In genomic region chr20:5933802-5934436, GRCh38 we compare ENCODE assay signal across 8 cellular contexts. TPM values are rescaled to one million over a fixed set of nuclear protein-coding genes. Genes with fewer than 3 reads are reported as not detected.
DNase-seq lines count a peak whose midpoint lies in the region; ATAC-seq and TF ChIP-seq lines count a peak whose summit lies in the region.

No MANE protein-coding gene starts in this region.

- POLR2A ChIA-PET in CD4-positive, alpha-beta T cell (lab: Charles Lee): no interaction called here

- H3K9me3 Mint-ChIP-seq in CD4-positive, alpha-beta T cell: no peaks in the 10 kb centered on the region
- H3K9me3 Mint-ChIP-seq in stimulated activated effector memory CD8-positive, alpha-beta T cell treated with anti-CD3 and anti-CD28 coated beads, Interleukin-12 subunit alpha, Interleukin-12 subunit beta, amount 100 ng/mL, for 72 hours: no peaks in the 10 kb centered on the region

- no peak for TF ChIP-seq CTCF in CD4-positive, alpha-beta T cell (IDR thresholded peaks at IDR 0.05)
- no peak for TF ChIP-seq CTCF in gastroesophageal sphincter (IDR thresholded peaks at IDR 0.05)

- peaks cover 13% of the 10 kb centered on the region for H3K36me3 Mint-ChIP-seq in CD4-positive, alpha-beta T cell (ENCODE audit: low read depth)
- H3K36me3 Mint-ChIP-seq in stimulated activated effector memory CD8-positive, alpha-beta T cell treated with anti-CD3 and anti-CD28 coated beads, Interleukin-12 subunit alpha, Interleukin-12 subunit beta, amount 100 ng/mL, for 72 hours: peaks cover 19% of the 10 kb centered on the region

- no peaks in the 10 kb centered on the region for H3K9me3 ChIP-seq in CD4-positive, alpha-beta T cell (ENCODE audit: control insufficient read depth, low read length)
- H3K9me3 ChIP-seq in gastroesophageal sphincter: no peaks in the 10 kb centered on the region

- no peaks in the 10 kb centered on the region for H3K27me3 Mint-ChIP-seq in CD4-positive, alpha-beta T cell

- 42 to 60% methylated on average over 1 to 7 of the region's 7 CpGs for WGBS in gastroesophageal sphincter (ENCODE audit: low coverage in 1 of 2), 2 donors

- peaks cover 0 to 15% of the 10 kb centered on the region in 2 donors for H3K36me3 ChIP-seq in gastroesophageal sphincter

- no peaks in the 10 kb centered on the region for H3K4me1 ChIP-seq in gastroesophageal sphincter

- TF ChIP-seq POLR2A in gastroesophageal sphincter (IDR thresholded peaks at IDR 0.05): no peak

- CTCF ChIA-PET in CD4-positive, alpha-beta T cell (lab: Charles Lee): no interaction called here

- no peak overlapping the region for H3K4me3 Mint-ChIP-seq in CD4-positive, alpha-beta T cell
- no peak overlapping the region for H3K4me3 Mint-ChIP-seq in stimulated activated effector memory CD8-positive, alpha-beta T cell treated with anti-CD3 and anti-CD28 coated beads, Interleukin-12 subunit alpha, Interleukin-12 subunit beta, amount 100 ng/mL, for 72 hours

- no peaks in the 10 kb centered on the region for H3K27me3 ChIP-seq in CD4-positive, alpha-beta T cell (ENCODE audit: control insufficient read depth, insufficient read depth, low read length)
- H3K27me3 ChIP-seq in gastroesophageal sphincter: no peaks in the 10 kb centered on the region

- intact Hi-C loops in CD4-positive, alpha-beta T cell (cut with DNase I, micrococcal nuclease): loop anchor here in 1 of 2 experiments (5.0 kb wide), 1 partner anchor 407 kb away; no protein-coding TSS in a partner anchor

- H3K27ac Mint-ChIP-seq in CD4-positive, alpha-beta T cell: no peak overlapping the region
- H3K27ac Mint-ChIP-seq in stimulated activated effector memory CD8-positive, alpha-beta T cell treated with anti-CD3 and anti-CD28 coated beads, Interleukin-12 subunit alpha, Interleukin-12 subunit beta, amount 100 ng/mL, for 72 hours: no peak overlapping the region

- H3K4me3 ChIP-seq in gastroesophageal sphincter: no peak overlapping the region

- TF ChIP-seq EP300 in gastroesophageal sphincter (IDR thresholded peaks at IDR 0.05): no peak

- DNase-seq in CD4-positive, alpha-beta T cell: no peak
- peak; percentile 33 for DNase-seq in NCI-H1436 (lab: John Stamatoyannopoulos, UW)
- peak; percentile 20 to 58 for DNase-seq in T47D (ENCODE audit: low read depth in 1 of 2, low spot score in 1 of 2)
- DNase-seq in stimulated activated effector memory CD8-positive, alpha-beta T cell treated with anti-CD3 and anti-CD28 coated beads, Interleukin-12 subunit alpha, Interleukin-12 subunit beta, amount 100 ng/mL, for 72 hours (ENCODE audit: low spot score in 2 of 2): no peak

- H3K27ac ChIP-seq in CD4-positive, alpha-beta T cell (ENCODE audit: low read depth, low read length): no peak overlapping the region
- H3K27ac ChIP-seq in gastroesophageal sphincter: no peak overlapping the region

- H3K4me1 Mint-ChIP-seq in CD4-positive, alpha-beta T cell (ENCODE audit: low read depth): no peaks in the 10 kb centered on the region
- H3K4me1 Mint-ChIP-seq in stimulated activated effector memory CD8-positive, alpha-beta T cell treated with anti-CD3 and anti-CD28 coated beads, Interleukin-12 subunit alpha, Interleukin-12 subunit beta, amount 100 ng/mL, for 72 hours: no peaks in the 10 kb centered on the region

- ATAC-seq in CD4-positive, alpha-beta T cell (ENCODE audit: poor library complexity): peak; percentile 48
- ATAC-seq in GM18519 (IDR thresholded peaks at IDR 0.05; ENCODE audit: low FRiP score, unreplicated experiment): peak; percentile 51
- ATAC-seq in stimulated activated effector memory CD8-positive, alpha-beta T cell treated with anti-CD3 and anti-CD28 coated beads, Interleukin-12 subunit alpha, Interleukin-12 subunit beta, amount 100 ng/mL, for 72 hours: peak; percentile 58
- no peak for ATAC-seq in HG03108 (IDR thresholded peaks at IDR 0.05; ENCODE audit: unreplicated experiment)
- no peak for ATAC-seq in gastroesophageal sphincter
- ATAC-seq in HG02642 (IDR thresholded peaks at IDR 0.05; ENCODE audit: poor library complexity, unreplicated experiment): no peak

- in situ Hi-C loops in T47D (cut with HindIII; ENCODE audit: low pct_unique_long_range_greater_than_20kb, low sequenced_read_pairs): no loop called here

RNA-seq across cellular contexts. Expression of gene TRMT6, which starts 16.4 kb away (rescaled TPM):
- 1 to 10 TPM; 8.1 TPM for total RNA-seq in CD4-positive, alpha-beta T cell
- total RNA-seq in gastroesophageal sphincter: 10 to 100 TPM in 3 of 4 donors, 1 to 10 TPM in 1; 9.5 to 13.6 (median 12.5) TPM

RNA-seq across cellular contexts. Expression of gene MCM8, which starts 16.5 kb away (rescaled TPM):
- total RNA-seq in CD4-positive, alpha-beta T cell: 1 to 10 TPM; 1.4 to 1.7 TPM
- total RNA-seq in gastroesophageal sphincter: 1 to 10 TPM; 4.6 to 7.4 (median 6.0) TPM

RNA-seq across cellular contexts. Expression of gene CHGB, which starts 22.6 kb away (rescaled TPM):
- total RNA-seq in CD4-positive, alpha-beta T cell: under 1 TPM in 1 of 2 experiments, not detected in 1; 0.34 TPM
- total RNA-seq in gastroesophageal sphincter: 1 to 10 TPM in 3 of 4 donors, under 1 TPM in 1; 0.89 to 1.6 (median 1.2) TPM

Comparison
In these comparisons a context has a peak if more than half of its experiments do, and no peak if none do; other contexts are left out.
1. ATAC-seq: peak in CD4-positive, alpha-beta T cell (single experiment), GM18519 (single experiment) and stimulated activated effector memory CD8-positive, alpha-beta T cell treated with anti-CD3 and anti-CD28 coated beads, Interleukin-12 subunit alpha, Interleukin-12 subunit beta, amount 100 ng/mL, for 72 hours (single experiment); none in HG03108 (single experiment), gastroesophageal sphincter (single experiment) and HG02642 (single experiment).
2. DNase-seq: peak in NCI-H1436 (single experiment) and T47D (2 of 2); none in CD4-positive, alpha-beta T cell (0 of 10) and stimulated activated effector memory CD8-positive, alpha-beta T cell treated with anti-CD3 and anti-CD28 coated beads, Interleukin-12 subunit alpha, Interleukin-12 subunit beta, amount 100 ng/mL, for 72 hours (0 of 2).